ENCODE assay signal across 13 cellular contexts in the genomic region with DNA sequence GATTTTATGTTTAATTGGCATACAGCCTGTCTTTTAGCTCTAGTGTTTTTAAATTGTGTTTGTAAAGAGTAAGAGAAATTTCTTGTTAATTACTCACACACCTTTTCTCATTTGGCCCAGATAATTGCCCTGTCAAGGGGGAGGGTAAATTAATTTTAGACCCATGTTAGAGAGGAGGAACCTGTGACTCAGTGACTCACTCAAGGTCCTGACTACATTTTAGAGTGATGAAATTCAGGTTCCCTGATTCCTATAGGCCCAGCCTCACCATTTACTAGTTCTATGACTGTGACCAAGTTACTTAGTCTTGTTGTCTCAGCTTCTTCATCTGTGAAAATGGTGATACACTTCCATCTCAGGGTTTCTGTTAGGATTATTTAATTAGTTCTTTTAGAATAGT.
"Had no signal": no experiment of that assay in that cellular context is flagged by ENCODE, and none has a peak within 500 bp of the region (broad histone marks: within the 10 kb centered on the region; RNA-seq: fewer than 3 reads in every experiment).

No MANE protein-coding gene starts in this region.

- DNase-seq: activated CD4-positive, alpha-beta T cell treated with anti-CD3 and anti-CD28 coated beads for 36 hours; activated CD8-positive, alpha-beta memory T cell treated with anti-CD3 and anti-CD28 coated beads, Interleukin-2, amount 50 U/mL, for 4 hours; activated CD8-positive, alpha-beta T cell treated with anti-CD3 and anti-CD28 coated beads for 36 hours; colonic mucosa; islet precursor cell; left ventricle myocardium superior; nephron progenitor cell; stimulated activated CD4-positive, alpha-beta T cell treated with anti-CD3 and anti-CD28 coated beads, Interleukin-2, amount 100 ng/mL, for 48 hours; T-helper 9 cell; testis had no signal

- H3K4me3 ChIP-seq: ascending aorta, colonic mucosa, testis had no signal

- H3K36me3 ChIP-seq: ascending aorta, colonic mucosa had no signal

- H3K9me3 Mint-ChIP-seq: activated CD8-positive, alpha-beta T cell treated with anti-CD3 and anti-CD28 coated beads for 36 hours; nephron progenitor cell; stimulated activated naive CD8-positive, alpha-beta T cell treated with anti-CD3 and anti-CD28 coated beads, Interleukin-15, Interleukin-2, amounts not matched to agents 100 ng/mL and 50 ng/mL, for 24 hours had no signal

- H3K9me3 ChIP-seq: ascending aorta, colonic mucosa, testis had no signal

- H3K27ac Mint-ChIP-seq: activated CD4-positive, alpha-beta T cell treated with anti-CD3 and anti-CD28 coated beads for 36 hours; activated CD8-positive, alpha-beta T cell treated with anti-CD3 and anti-CD28 coated beads for 36 hours; nephron progenitor cell; stimulated activated naive CD8-positive, alpha-beta T cell treated with anti-CD3 and anti-CD28 coated beads, Interleukin-15, Interleukin-2, amounts not matched to agents 100 ng/mL and 50 ng/mL, for 24 hours had no signal

- H3K27ac ChIP-seq: ascending aorta, colonic mucosa, testis, VCaP had no signal

- ATAC-seq: activated CD4-positive, alpha-beta T cell treated with anti-CD3 and anti-CD28 coated beads for 36 hours; activated CD8-positive, alpha-beta T cell treated with anti-CD3 and anti-CD28 coated beads for 36 hours had no signal

- H3K4me3 Mint-ChIP-seq: activated CD4-positive, alpha-beta T cell treated with anti-CD3 and anti-CD28 coated beads for 36 hours; activated CD8-positive, alpha-beta T cell treated with anti-CD3 and anti-CD28 coated beads for 36 hours; nephron progenitor cell; stimulated activated naive CD8-positive, alpha-beta T cell treated with anti-CD3 and anti-CD28 coated beads, Interleukin-15, Interleukin-2, amounts not matched to agents 100 ng/mL and 50 ng/mL, for 24 hours had no signal

- H3K27me3 ChIP-seq: ascending aorta, colonic mucosa, testis had no signal

- H3K4me1 ChIP-seq: colonic mucosa had no signal
